Comparison of ENCODE assay signal across 34 cellular contexts in the genomic region with DNA sequence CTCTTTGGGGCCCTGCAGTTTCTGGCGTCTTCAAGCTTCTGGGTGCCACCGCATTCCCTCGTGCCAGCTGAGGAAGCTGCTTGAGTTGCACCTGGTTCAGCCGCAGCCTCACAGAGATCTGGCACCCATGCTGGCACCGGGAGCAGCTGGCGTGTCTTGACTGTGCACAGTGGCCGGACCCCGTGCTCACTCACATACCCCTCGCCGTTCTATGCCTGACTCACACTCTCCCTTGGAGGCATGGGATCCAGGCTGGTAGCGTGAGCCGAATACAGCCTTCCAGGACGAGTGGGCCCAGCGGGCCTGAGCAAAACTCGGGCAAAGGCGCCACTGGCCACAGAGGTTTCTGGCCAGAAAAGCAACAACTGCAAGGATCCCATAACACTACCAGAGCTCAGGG.
"Had no signal": no experiment of that assay in that cellular context is flagged by ENCODE, and none has a peak within 500 bp of the region (broad histone marks: within the 10 kb centered on the region; RNA-seq: fewer than 3 reads in every experiment).

No MANE protein-coding gene starts in this region.

- ATAC-seq: activated CD8-positive, alpha-beta memory T cell treated with anti-CD3 and anti-CD28 coated beads, Interleukin-2, amount 10 ng/mL, durations not matched to agents 7 days and 5 days; activated CD8-positive, alpha-beta T cell treated with anti-CD3 and anti-CD28 coated beads, Interleukin-2, amount 10 ng/mL, durations not matched to agents 7 days and 5 days; activated naive CD4-positive, alpha-beta T cell treated with anti-CD3 and anti-CD28 coated beads, Interleukin-2, amount 50 U/mL, for 72 hours; activated T-cell treated with anti-CD3 and anti-CD28 coated beads, Interleukin-2, amount 50 U/mL, for 4 hours; activated T-cell treated with anti-CD3 and anti-CD28 coated beads, Interleukin-2, amount 50 U/mL, for 72 hours; activated T-helper 17 cell treated with anti-CD3 and anti-CD28 coated beads, Interleukin-2, amount 50 U/mL, for 72 hours; body of pancreas had no signal

- H3K4me3 ChIP-seq: adrenal gland, body of pancreas, breast epithelium had no signal

- H3K27me3 ChIP-seq: adrenal gland, body of pancreas, brain microvascular endothelial cell, breast epithelium had no signal

- H3K27ac ChIP-seq: adrenal gland, body of pancreas, brain microvascular endothelial cell, breast epithelium, VCaP had no signal

- H3K9me3 ChIP-seq: adrenal gland, body of pancreas, breast epithelium had no signal

- H3K36me3 ChIP-seq: adrenal gland, brain microvascular endothelial cell, breast epithelium had no signal

- DNase-seq: activated B cell treated with CpG ODN at 0.5 μM for 24 hours; activated CD4-positive, alpha-beta memory T cell treated with anti-CD3 and anti-CD28 coated beads for 36 hours; activated CD4-positive, alpha-beta T cell treated with anti-CD3 and anti-CD28 coated beads for 4 hours; activated CD4-positive, alpha-beta T cell treated with anti-CD3 and anti-CD28 coated beads, Interleukin-2, amount 10 ng/mL, durations not matched to agents 24 days and 14 days; activated CD4-positive, alpha-beta T cell treated with anti-CD3 and anti-CD28 coated beads, Interleukin-2, amount 50 U/mL, for 1 hour; activated CD4-positive, alpha-beta T cell treated with anti-CD3 and anti-CD28 coated beads, Interleukin-2, amount 50 U/mL, for 4 hours; activated CD4-positive, CD25-positive, alpha-beta regulatory T cell treated with anti-CD3 and anti-CD28 coated beads, Interleukin-2, amount 50 U/mL, for 72 hours; activated CD8-positive, alpha-beta memory T cell treated with anti-CD3 and anti-CD28 coated beads for 24 hours; activated CD8-positive, alpha-beta memory T cell treated with anti-CD3 and anti-CD28 coated beads, Interleukin-2, amount 10 ng/mL, durations not matched to agents 7 days and 5 days; activated CD8-positive, alpha-beta T cell treated with anti-CD3 and anti-CD28 coated beads, Interleukin-2, amount 10 ng/mL, durations not matched to agents 7 days and 5 days; activated effector memory CD4-positive, alpha-beta T cell treated with anti-CD3 and anti-CD28 coated beads, Interleukin-2, amount 50 U/mL, for 16 hours; activated gamma-delta T cell treated with Interleukin-2 at 50 U/mL for 16 hours; activated naive CD4-positive, alpha-beta T cell; activated naive CD4-positive, alpha-beta T cell treated with anti-CD3 and anti-CD28 coated beads for 36 hours; activated naive CD4-positive, alpha-beta T cell treated with anti-CD3 and anti-CD28 coated beads, Interleukin-2, amount 50 U/mL, for 16 hours; activated naive CD8-positive, alpha-beta T cell treated with anti-CD3 and anti-CD28 coated beads for 36 hours; activated T-cell treated with anti-CD3 and anti-CD28 coated beads for 4 hours; activated T-cell treated with anti-CD3 and anti-CD28 coated beads, Interleukin-2, amount 50 U/mL, for 1 hour; activated T-cell treated with anti-CD3 and anti-CD28 coated beads, Interleukin-2, amount 50 U/mL, for 4 hours; activated T-cell treated with anti-CD3 and anti-CD28 coated beads, Interleukin-2, amount 50 U/mL, for 72 hours; adrenal gland; amniotic stem cell; body of pancreas; brain microvascular endothelial cell; central memory CD4-positive, alpha-beta T cell; T-helper 1 cell; T-helper 2 cell; T-helper 9 cell had no signal

- H3K4me1 ChIP-seq: adrenal gland, breast epithelium had no signal

- FAIRE-seq: astrocyte, TTC549 had no signal
